Comparison of ENCODE assay signal across 8 cellular contexts in genomic region chr6:136289579-136290405, GRCh38. TPM values are rescaled to one million over a fixed set of nuclear protein-coding genes. Genes with fewer than 3 reads are reported as not detected.
A peak's percentile ranks its signal among the peaks of the same experiment; 100 is the strongest.
DNase-seq lines count a peak whose midpoint lies in the region; ATAC-seq and TF ChIP-seq lines count a peak whose summit lies in the region.

BCLAF1 (minus strand) TSS chr6:136289846; CDS start chr6:136279866, 9,980 bp downstream.

- peak within 1 kb of the TSS; percentile 99 for H3K4me3 ChIP-seq in epithelial cell of proximal tubule (ENCODE audit: low read depth, low read length)

- peaks cover 50% of the 10 kb centered on the region for H3K36me3 Mint-ChIP-seq in activated T-cell treated with anti-CD3 and anti-CD28 coated beads, Interleukin-2, amount 50 U/mL, for 24 hours (ENCODE audit: low read depth)

- peaks cover 45% of the 10 kb centered on the region for H3K4me1 Mint-ChIP-seq in activated T-cell treated with anti-CD3 and anti-CD28 coated beads, Interleukin-2, amount 50 U/mL, for 24 hours (ENCODE audit: low read depth)

- DNase-seq in DMS153 treated with DMSO at 0.1 percent for 48 hours (lab: John Stamatoyannopoulos, UW; ENCODE audit: unreplicated experiment) (peak; percentile 95), KBM-7 (peak; percentile 100), epithelial cell of proximal tubule (ENCODE audit: low read depth) (peak; percentile 86), mucosa of gallbladder (ENCODE audit: low spot score) (peak; percentile 100)
- peak; percentile 99 for DNase-seq in activated T-cell treated with anti-CD3 and anti-CD28 coated beads, Interleukin-2, amount 50 U/mL, for 24 hours
- peak; percentile 99 for DNase-seq in stimulated activated CD8-positive, alpha-beta memory T cell treated with anti-CD3 and anti-CD28 coated beads, Interleukin-4, amount 100 ng/mL, for 4 hours (ENCODE audit: low read depth in 2 of 2, low spot score in 1 of 2)

- in situ Hi-C loops in KBM-7 (cut with MboI; ENCODE audit: low pct_unique_long_range_greater_than_20kb, low sequenced_read_pairs) = no loop called here

- H3K9me3 Mint-ChIP-seq in activated T-cell treated with anti-CD3 and anti-CD28 coated beads, Interleukin-2, amount 50 U/mL, for 24 hours = no peaks in the 10 kb centered on the region

- peak within 1 kb of the TSS; percentile 100 for H3K27ac Mint-ChIP-seq in activated T-cell treated with anti-CD3 and anti-CD28 coated beads, Interleukin-2, amount 50 U/mL, for 24 hours

- H3K27me3 Mint-ChIP-seq in activated T-cell treated with anti-CD3 and anti-CD28 coated beads, Interleukin-2, amount 50 U/mL, for 24 hours = no peaks in the 10 kb centered on the region

- peak within 1 kb of the TSS; percentile 94 for H3K4me3 Mint-ChIP-seq in activated T-cell treated with anti-CD3 and anti-CD28 coated beads, Interleukin-2, amount 50 U/mL, for 24 hours

- no peak for TF ChIP-seq CTCF in epithelial cell of proximal tubule (conservative IDR thresholded peaks at IDR 0.05; ENCODE audit: low read depth, low read length)

- ATAC-seq in GM21717 (IDR thresholded peaks at IDR 0.05; ENCODE audit: unreplicated experiment) = peak; percentile 94

TF ChIP-seq in PFSK-1, 5 proteins besides CTCF, POLR2A, EP300 and RAD21:
- TF ChIP-seq SIN3A (IDR thresholded peaks at IDR 0.05; ENCODE audit: borderline replicate concordance, insufficient read depth, low read length) = peak; percentile 51; the same call in 1 of the 2 replicates
- peak; percentile 88 for TF ChIP-seq FOXP2 (optimal IDR thresholded peaks at IDR 0.05; ENCODE audit: borderline replicate concordance, extremely low read depth, extremely low read length, insufficient read depth)
- peak; percentile 97 for TF ChIP-seq TAF1 (IDR thresholded peaks at IDR 0.05; ENCODE audit: borderline replicate concordance, insufficient read depth, low read length)
- TF ChIP-seq, protein P1, sequence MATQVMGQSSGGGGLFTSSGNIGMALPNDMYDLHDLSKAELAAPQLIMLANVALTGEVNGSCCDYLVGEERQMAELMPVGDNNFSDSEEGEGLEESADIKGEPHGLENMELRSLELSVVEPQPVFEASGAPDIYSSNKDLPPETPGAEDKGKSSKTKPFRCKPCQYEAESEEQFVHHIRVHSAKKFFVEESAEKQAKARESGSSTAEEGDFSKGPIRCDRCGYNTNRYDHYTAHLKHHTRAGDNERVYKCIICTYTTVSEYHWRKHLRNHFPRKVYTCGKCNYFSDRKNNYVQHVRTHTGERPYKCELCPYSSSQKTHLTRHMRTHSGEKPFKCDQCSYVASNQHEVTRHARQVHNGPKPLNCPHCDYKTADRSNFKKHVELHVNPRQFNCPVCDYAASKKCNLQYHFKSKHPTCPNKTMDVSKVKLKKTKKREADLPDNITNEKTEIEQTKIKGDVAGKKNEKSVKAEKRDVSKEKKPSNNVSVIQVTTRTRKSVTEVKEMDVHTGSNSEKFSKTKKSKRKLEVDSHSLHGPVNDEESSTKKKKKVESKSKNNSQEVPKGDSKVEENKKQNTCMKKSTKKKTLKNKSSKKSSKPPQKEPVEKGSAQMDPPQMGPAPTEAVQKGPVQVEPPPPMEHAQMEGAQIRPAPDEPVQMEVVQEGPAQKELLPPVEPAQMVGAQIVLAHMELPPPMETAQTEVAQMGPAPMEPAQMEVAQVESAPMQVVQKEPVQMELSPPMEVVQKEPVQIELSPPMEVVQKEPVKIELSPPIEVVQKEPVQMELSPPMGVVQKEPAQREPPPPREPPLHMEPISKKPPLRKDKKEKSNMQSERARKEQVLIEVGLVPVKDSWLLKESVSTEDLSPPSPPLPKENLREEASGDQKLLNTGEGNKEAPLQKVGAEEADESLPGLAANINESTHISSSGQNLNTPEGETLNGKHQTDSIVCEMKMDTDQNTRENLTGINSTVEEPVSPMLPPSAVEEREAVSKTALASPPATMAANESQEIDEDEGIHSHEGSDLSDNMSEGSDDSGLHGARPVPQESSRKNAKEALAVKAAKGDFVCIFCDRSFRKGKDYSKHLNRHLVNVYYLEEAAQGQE (IDR thresholded peaks at IDR 0.05; ENCODE audit: insufficient read depth in 1 of 2, low read depth in 2 of 2, low read length in 2 of 2) = peak in 1 of 2 experiments; percentile 72; a peak in 2 of 4 replicates
- peak; percentile 99 for TF ChIP-seq POLR2AphosphoS5 (IDR thresholded peaks at IDR 0.05; ENCODE audit: low read depth, low read length)

RNA-seq across cellular contexts. Expression of gene BCLAF1, which starts in this region (rescaled TPM):
- polyA plus RNA-seq in PFSK-1 (2012; ENCODE audit: insufficient read length, low read depth) = 29.4 TPM
- total RNA-seq in epithelial cell of proximal tubule (97.4 and 146 TPM in 2 replicates), mucosa of gallbladder (109 TPM)

Comparison
In these comparisons a context has a peak if more than half of its experiments do, and no peak if none do; other contexts are left out.
1. Peak in every context shown above with its lines: DNase-seq, ATAC-seq and H3K4me3 ChIP-seq.